19 cellular contexts compared by ENCODE assay signal in the genomic region with DNA sequence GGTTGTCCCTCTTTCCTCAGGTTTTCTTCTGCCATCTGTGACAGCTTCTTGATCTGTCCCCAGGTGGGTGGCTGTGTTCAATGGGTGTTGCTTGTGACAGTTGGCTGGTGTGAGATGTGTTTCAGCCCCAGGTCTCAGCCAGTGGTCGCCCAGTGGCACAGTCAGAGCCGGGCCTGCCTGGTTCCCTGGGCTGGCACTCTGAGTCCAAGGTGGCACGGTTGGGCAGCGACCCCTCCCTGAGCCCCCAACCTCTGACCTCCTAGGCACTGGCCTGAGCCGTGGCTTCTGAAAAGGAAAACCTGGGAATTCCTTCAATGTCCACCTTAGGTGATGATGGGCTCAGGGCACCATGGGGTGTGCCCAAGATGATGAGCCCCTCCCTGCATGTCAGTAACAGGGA. TPM values are rescaled to one million over a fixed set of nuclear protein-coding genes. Genes with fewer than 3 reads are reported as not detected.
"Had no signal": no experiment of that assay in that cellular context is flagged by ENCODE, and none has a peak within 500 bp of the region (broad histone marks: within the 10 kb centered on the region; RNA-seq: fewer than 3 reads in every experiment).

No MANE protein-coding gene starts in this region.

- H3K9me3 Mint-ChIP-seq: activated CD4-positive, alpha-beta memory T cell treated with anti-CD3 and anti-CD28 coated beads, Interleukin-2, amount 10 ng/mL, durations not matched to agents 7 days and 5 days; activated naive CD8-positive, alpha-beta T cell treated with anti-CD3 and anti-CD28 coated beads, Interleukin-2, amount 50 U/mL, for 24 hours; activated T-cell treated with anti-CD3 and anti-CD28 coated beads, Interleukin-2, amount 50 U/mL, for 24 hours; endodermal cell; memory B cell; natural killer cell treated with Interleukin-12 subunit alpha and Interleukin-12 subunit beta and Interleukin-15 and Interleukin-18, amount 100 ng/mL, for 72 hours; T-helper 1 cell treated with Interleukin-12 subunit alpha and Interleukin-12 subunit beta and Interleukin-4 antibody, amounts not matched to agents 30 μg/mL and 1 μg/mL, for 36 hours had no signal

- H3K36me3 ChIP-seq: gastrocnemius medialis, heart left ventricle, prostate gland, stomach, thoracic aorta, uterus had no signal

- FAIRE-seq: astrocyte had no signal

- H3K9me3 ChIP-seq: gastrocnemius medialis, heart left ventricle, prostate gland, stomach, thoracic aorta, uterus had no signal

- H3K4me3 Mint-ChIP-seq: activated CD4-positive, alpha-beta memory T cell treated with anti-CD3 and anti-CD28 coated beads, Interleukin-2, amount 10 ng/mL, durations not matched to agents 7 days and 5 days; activated naive CD8-positive, alpha-beta T cell treated with anti-CD3 and anti-CD28 coated beads, Interleukin-2, amount 50 U/mL, for 24 hours; activated T-cell treated with anti-CD3 and anti-CD28 coated beads, Interleukin-2, amount 50 U/mL, for 24 hours; endodermal cell; memory B cell; natural killer cell treated with Interleukin-12 subunit alpha and Interleukin-12 subunit beta and Interleukin-15 and Interleukin-18, amount 100 ng/mL, for 72 hours; T-helper 1 cell treated with Interleukin-12 subunit alpha and Interleukin-12 subunit beta and Interleukin-4 antibody, amounts not matched to agents 30 μg/mL and 1 μg/mL, for 36 hours had no signal

- H3K4me3 ChIP-seq: dorsolateral prefrontal cortex, gastrocnemius medialis, heart left ventricle, prostate gland, stomach, thoracic aorta, uterus had no signal

- ATAC-seq: activated naive CD8-positive, alpha-beta T cell treated with anti-CD3 and anti-CD28 coated beads, Interleukin-2, amount 50 U/mL, for 24 hours; gastrocnemius medialis; heart left ventricle; natural killer cell treated with Interleukin-12 subunit alpha and Interleukin-12 subunit beta and Interleukin-15 and Interleukin-18, amount 100 ng/mL, for 72 hours had no signal

- H3K27me3 ChIP-seq: dorsolateral prefrontal cortex, gastrocnemius medialis, uterus had no signal

- H3K4me1 Mint-ChIP-seq: activated CD4-positive, alpha-beta memory T cell treated with anti-CD3 and anti-CD28 coated beads, Interleukin-2, amount 10 ng/mL, durations not matched to agents 7 days and 5 days; activated naive CD8-positive, alpha-beta T cell treated with anti-CD3 and anti-CD28 coated beads, Interleukin-2, amount 50 U/mL, for 24 hours; memory B cell had no signal

- H3K36me3 Mint-ChIP-seq: memory B cell; natural killer cell treated with Interleukin-12 subunit alpha and Interleukin-12 subunit beta and Interleukin-15 and Interleukin-18, amount 100 ng/mL, for 72 hours had no signal

- H3K4me1 ChIP-seq: gastrocnemius medialis, heart left ventricle, prostate gland, stomach, uterus had no signal

- DNase-seq: activated CD4-positive, alpha-beta memory T cell treated with anti-CD3 and anti-CD28 coated beads, Interleukin-2, amount 10 ng/mL, durations not matched to agents 7 days and 5 days; activated naive CD8-positive, alpha-beta T cell treated with anti-CD3 and anti-CD28 coated beads, Interleukin-2, amount 50 U/mL, for 24 hours; activated T-cell treated with anti-CD3 and anti-CD28 coated beads, Interleukin-2, amount 50 U/mL, for 24 hours; endodermal cell; erythroblast; gastrocnemius medialis; nucleus accumbens; stimulated activated CD4-positive, alpha-beta T cell treated with anti-CD3 and anti-CD28 coated beads, Interleukin-12 subunit alpha, Interleukin-12 subunit beta, amount 100 ng/mL, for 4 hours; stimulated activated CD4-positive, alpha-beta T cell treated with anti-CD3 and anti-CD28 coated beads, Interleukin-2, amount 100 ng/mL, for 24 hours; stomach; uterus had no signal

- H3K27ac Mint-ChIP-seq: activated CD4-positive, alpha-beta memory T cell treated with anti-CD3 and anti-CD28 coated beads, Interleukin-2, amount 10 ng/mL, durations not matched to agents 7 days and 5 days; activated naive CD8-positive, alpha-beta T cell treated with anti-CD3 and anti-CD28 coated beads, Interleukin-2, amount 50 U/mL, for 24 hours; activated T-cell treated with anti-CD3 and anti-CD28 coated beads, Interleukin-2, amount 50 U/mL, for 24 hours; endodermal cell; memory B cell; natural killer cell treated with Interleukin-12 subunit alpha and Interleukin-12 subunit beta and Interleukin-15 and Interleukin-18, amount 100 ng/mL, for 72 hours; T-helper 1 cell treated with Interleukin-12 subunit alpha and Interleukin-12 subunit beta and Interleukin-4 antibody, amounts not matched to agents 30 μg/mL and 1 μg/mL, for 36 hours had no signal

- H3K27ac ChIP-seq: dorsolateral prefrontal cortex, gastrocnemius medialis, heart left ventricle, prostate gland, stomach, thoracic aorta, uterus had no signal

RNA-seq across cellular contexts. Expression of a gene that starts 14.0 kb away (rescaled TPM):
- total RNA-seq: natural killer cell treated with Interleukin-12 subunit alpha and Interleukin-12 subunit beta and Interleukin-15 and Interleukin-18, amount 100 ng/mL, for 72 hours had no signal
